36 cellular contexts compared by ENCODE assay signal in genomic region chr16:66143422-66143821, GRCh38.
"Had no signal": no experiment of that assay in that cellular context is flagged by ENCODE, and none has a peak within 500 bp of the region (broad histone marks: within the 10 kb centered on the region; RNA-seq: fewer than 3 reads in every experiment).

No MANE protein-coding gene starts in this region.

- H3K4me1 ChIP-seq: adrenal gland, body of pancreas, Peyer's patch had no signal

- H3K4me1 Mint-ChIP-seq: activated B cell treated with CpG ODN at 0.5 μM for 24 hours, T-cell had no signal

- H3K27ac ChIP-seq: adrenal gland, body of pancreas, Peyer's patch, VCaP had no signal

- H3K9me3 Mint-ChIP-seq: activated B cell treated with CpG ODN at 0.5 μM for 24 hours; activated CD4-positive, alpha-beta memory T cell treated with anti-CD3 and anti-CD28 coated beads for 36 hours; activated naive CD4-positive, alpha-beta T cell treated with anti-CD3 and anti-CD28 coated beads for 36 hours; activated naive CD4-positive, alpha-beta T cell treated with anti-CD3 and anti-CD28 coated beads, Interleukin-2, amount 50 U/mL, for 72 hours; activated T-cell treated with anti-CD3 and anti-CD28 coated beads, Interleukin-2, amount 50 U/mL, for 4 hours; activated T-helper 1 cell treated with anti-CD3 and anti-CD28 coated beads, Interleukin-12 subunit alpha, Interleukin-12 subunit beta, Interleukin-2, Interleukin-4 antibody, amounts not matched to agents 30 ng/mL and 10 ng/mL and 1 ng/mL, durations not matched to agents 14 hours and 24 hours and 36 hours; T-cell had no signal

- FAIRE-seq: astrocyte, bronchial epithelial cell, K562 had no signal

- H3K9me3 ChIP-seq: adrenal gland, body of pancreas, Peyer's patch had no signal

- H3K27ac Mint-ChIP-seq: activated B cell treated with CpG ODN at 0.5 μM for 24 hours; activated CD4-positive, alpha-beta memory T cell treated with anti-CD3 and anti-CD28 coated beads for 36 hours; activated naive CD4-positive, alpha-beta T cell treated with anti-CD3 and anti-CD28 coated beads for 36 hours; activated naive CD4-positive, alpha-beta T cell treated with anti-CD3 and anti-CD28 coated beads, Interleukin-2, amount 50 U/mL, for 72 hours; activated T-helper 1 cell treated with anti-CD3 and anti-CD28 coated beads, Interleukin-12 subunit alpha, Interleukin-12 subunit beta, Interleukin-2, Interleukin-4 antibody, amounts not matched to agents 30 ng/mL and 10 ng/mL and 1 ng/mL, durations not matched to agents 14 hours and 24 hours and 36 hours; T-cell had no signal

- H3K36me3 Mint-ChIP-seq: activated CD4-positive, alpha-beta memory T cell treated with anti-CD3 and anti-CD28 coated beads for 36 hours; activated naive CD4-positive, alpha-beta T cell treated with anti-CD3 and anti-CD28 coated beads, Interleukin-2, amount 50 U/mL, for 72 hours; T-cell had no signal

- H3K4me3 ChIP-seq: adrenal gland, body of pancreas, K562, Peyer's patch had no signal

- H3K27me3 ChIP-seq: adrenal gland, body of pancreas, Peyer's patch had no signal

- DNase-seq: activated B cell treated with CpG ODN at 0.5 μM for 24 hours; activated CD4-positive, alpha-beta memory T cell treated with anti-CD3 and anti-CD28 coated beads for 36 hours; activated CD4-positive, alpha-beta T cell treated with anti-CD3 and anti-CD28 coated beads for 4 hours; activated CD4-positive, alpha-beta T cell treated with anti-CD3 and anti-CD28 coated beads, Interleukin-2, amount 50 U/mL, for 1 hour; activated CD4-positive, CD25-positive, alpha-beta regulatory T cell treated with anti-CD3 and anti-CD28 coated beads, Interleukin-2, amount 50 U/mL, for 72 hours; activated CD8-positive, alpha-beta memory T cell treated with anti-CD3 and anti-CD28 coated beads, Interleukin-2, amount 50 U/mL, for 4 hours; activated gamma-delta T cell treated with Interleukin-2 at 50 U/mL for 16 hours; activated naive CD4-positive, alpha-beta T cell treated with anti-CD3 and anti-CD28 coated beads for 36 hours; activated T-cell treated with anti-CD3 and anti-CD28 coated beads for 4 hours; activated T-cell treated with anti-CD3 and anti-CD28 coated beads, Interleukin-2, amount 50 U/mL, for 4 hours; adrenal gland; body of pancreas; caudate nucleus; NCI-H1092 treated with DMSO at 0.1 percent for 48 hours; NCI-H1417; NCI-H146; NCI-H187; NCI-H2029 treated with DMSO at 0.1 percent for 48 hours; NCI-H2171 treated with DMSO at 0.1 percent for 48 hours; NCI-H2227 treated with DMSO at 0.1 percent for 48 hours; NCI-H446; NCI-H510A treated with DMSO at 0.1 percent for 48 hours; NCI-H526 treated with DMSO at 0.1 percent for 48 hours; Peyer's patch; RPMI8226; SIG-M5; T-cell; T-helper 2 cell; T-helper 9 cell had no signal

- H3K4me3 Mint-ChIP-seq: activated B cell treated with CpG ODN at 0.5 μM for 24 hours; activated CD4-positive, alpha-beta memory T cell treated with anti-CD3 and anti-CD28 coated beads for 36 hours; activated naive CD4-positive, alpha-beta T cell treated with anti-CD3 and anti-CD28 coated beads for 36 hours; activated T-cell treated with anti-CD3 and anti-CD28 coated beads, Interleukin-2, amount 50 U/mL, for 4 hours; activated T-helper 1 cell treated with anti-CD3 and anti-CD28 coated beads, Interleukin-12 subunit alpha, Interleukin-12 subunit beta, Interleukin-2, Interleukin-4 antibody, amounts not matched to agents 30 ng/mL and 10 ng/mL and 1 ng/mL, durations not matched to agents 14 hours and 24 hours and 36 hours; T-cell had no signal

- H3K36me3 ChIP-seq: adrenal gland, Peyer's patch had no signal

- ATAC-seq: activated naive CD4-positive, alpha-beta T cell treated with anti-CD3 and anti-CD28 coated beads, Interleukin-2, amount 50 U/mL, for 72 hours; activated T-cell treated with anti-CD3 and anti-CD28 coated beads, Interleukin-2, amount 50 U/mL, for 4 hours; body of pancreas; K562; SK-N-SH treated with all-trans-retinoic acid at 6 μM for 48 hours; T-cell had no signal
